ENCODE assay signal across 2 cellular contexts in genomic region chr11:120503529-120503928, GRCh38. TPM values are rescaled to one million over a fixed set of nuclear protein-coding genes. Genes with fewer than 3 reads are reported as not detected.
"Had no signal": no experiment of that assay in that cellular context is flagged by ENCODE, and none has a peak within 500 bp of the region (broad histone marks: within the 10 kb centered on the region; RNA-seq: fewer than 3 reads in every experiment).

No MANE protein-coding gene starts in this region.

RNA-seq across cellular contexts. Expression of gene GRIK4, which starts 8.0 kb away (rescaled TPM):
- total RNA-seq: HT-29, SJSA1 had no signal
